In genomic region chr11:33064033-33064825, GRCh38 we compare ENCODE assay signal across 11 cellular contexts. TPM values are rescaled to one million over a fixed set of nuclear protein-coding genes. Genes with fewer than 3 reads are reported as not detected.
DNase-seq lines count a peak whose midpoint lies in the region; ATAC-seq and TF ChIP-seq lines count a peak whose summit lies in the region.
"Had no signal": no experiment of that assay in that cellular context is flagged by ENCODE, and none has a peak within 500 bp of the region (broad histone marks: within the 10 kb centered on the region; RNA-seq: fewer than 3 reads in every experiment).

No MANE protein-coding gene starts in this region.

- H3K4me1 ChIP-seq in CD8-positive, alpha-beta memory T cell (ENCODE audit: insufficient read depth, low read length), result peaks cover 22% of the 10 kb centered on the region
- H3K4me1 ChIP-seq in esophagus (ENCODE audit: control insufficient read depth in 2 of 2, insufficient read depth in 2 of 2, low read length in 1 of 2) (peaks cover 0 to 10% of the 10 kb centered on the region in 2 donors), prostate gland (replicated peaks) (peaks cover 7% of the 10 kb centered on the region)
- H3K4me1 ChIP-seq: parathyroid adenoma had no signal

- whole genome bisulfite sequencing in esophagus, 2 donors, result 29 to 43% methylated on average over 11 of the region's 11 CpGs
- WGBS in prostate gland, result 16% methylated on average over 11 of the region's 11 CpGs

- H3K9me3 ChIP-seq in CD8-positive, alpha-beta memory T cell (ENCODE audit: low read length), result no peaks in the 10 kb centered on the region
- H3K9me3 ChIP-seq in esophagus (ENCODE audit: control insufficient read depth in 2 of 2, insufficient read depth in 1 of 2, low read depth in 1 of 2, low read length in 1 of 2) (no peaks in the 10 kb centered on the region), prostate gland (no peaks in the 10 kb centered on the region)

- no peaks in the 10 kb centered on the region for H3K9me3 Mint-ChIP-seq in CD8-positive, alpha-beta memory T cell

- no peaks in the 10 kb centered on the region for H3K27me3 ChIP-seq in CD8-positive, alpha-beta memory T cell (ENCODE audit: insufficient read depth, low read length, poor library complexity, severe bottlenecking)
- H3K27me3 ChIP-seq in esophagus (ENCODE audit: control insufficient read depth in 1 of 2, insufficient read depth in 2 of 2, low read length in 2 of 2), result no peaks in the 10 kb centered on the region
- no peaks in the 10 kb centered on the region for H3K27me3 ChIP-seq in prostate gland (replicated peaks; ENCODE audit: insufficient read depth)

- intact Hi-C loops in prostate gland (cut with DNase I), result loop anchor here (2.0 to 10.0 kb wide), 2 partner anchors 103 to 259 kb away; no protein-coding TSS in a partner anchor

- H3K4me3 Mint-ChIP-seq in CD8-positive, alpha-beta memory T cell, result no peak overlapping the region

- no peak for TF ChIP-seq POLR2A in prostate gland (IDR thresholded peaks at IDR 0.05)

- peaks cover 12% of the 10 kb centered on the region for H3K36me3 ChIP-seq in CD8-positive, alpha-beta memory T cell (ENCODE audit: insufficient read depth, low read length)
- H3K36me3 ChIP-seq in esophagus (ENCODE audit: control insufficient read depth in 2 of 2, insufficient read depth in 2 of 2, low read length in 1 of 2), result peaks cover 4 to 20% of the 10 kb centered on the region in 2 donors
- no peaks in the 10 kb centered on the region for H3K36me3 ChIP-seq in prostate gland

- H3K27ac Mint-ChIP-seq in CD8-positive, alpha-beta memory T cell, result peak overlapping the region in 6 of 8 donors; percentile 43 to 93 (median 74)

- CTCF ChIA-PET in CD8-positive, alpha-beta memory T cell (lab: Charles Lee), result interaction anchor here (1.6 to 7.3 kb wide), 6 partner anchors 11 to 171 kb away, joined by 5 to 132 read pairs (median 12); partner anchors contain the start of genes DEPDC7 and QSER1

- H3K4me1 Mint-ChIP-seq in CD8-positive, alpha-beta memory T cell, result peaks cover 15 to 32% (median 31%) of the 10 kb centered on the region in 3 donors

- H3K27me3 Mint-ChIP-seq in CD8-positive, alpha-beta memory T cell, result no peaks in the 10 kb centered on the region

- H3K27ac ChIP-seq in CD8-positive, alpha-beta memory T cell (ENCODE audit: low read depth, low read length), result no peak overlapping the region
- peak overlapping the region; percentile 70 to 83 for H3K27ac ChIP-seq in esophagus (ENCODE audit: low read depth in 2 of 2, low read length in 1 of 2)
- peak overlapping the region; percentile 33 to 45 for H3K27ac ChIP-seq in prostate gland
- H3K27ac ChIP-seq in coronary artery, result peak overlapping the region in 1 of 2 donors; percentile 31
- H3K27ac ChIP-seq: parathyroid adenoma had no signal

- TF ChIP-seq CTCF in prostate gland (IDR thresholded peaks at IDR 0.05) (no peak), coronary artery (IDR thresholded peaks at IDR 0.05) (no peak)

- H3K36me3 Mint-ChIP-seq in CD8-positive, alpha-beta memory T cell, result peaks cover 0 to 82% (median 13%) of the 10 kb centered on the region in 3 donors

- H3K4me3 ChIP-seq in CD8-positive, alpha-beta memory T cell (ENCODE audit: low read length), result no peak overlapping the region
- no peak overlapping the region for H3K4me3 ChIP-seq in esophagus (ENCODE audit: low read depth in 1 of 2, low read length in 2 of 2)
- H3K4me3 ChIP-seq in prostate gland, result no peak overlapping the region
- H3K4me3 ChIP-seq in coronary artery, result no peak overlapping the region

- DNase-seq in CD8-positive, alpha-beta memory T cell, result no peak
- DNase-seq in RPMI7951 (ENCODE audit: low read depth), result peak; percentile 5
- no peak for DNase-seq in prostate gland (ENCODE audit: low spot score)
- no peak for DNase-seq in DMS 273 treated with DMSO at 0.1 percent for 48 hours (lab: John Stamatoyannopoulos, UW)
- DNase-seq in NCI-H1092 (lab: John Stamatoyannopoulos, UW), result no peak
- no peak for DNase-seq in coronary artery (ENCODE audit: low spot score)
- DNase-seq: DND-41, NCI-H1417 treated with DMSO at 0.1 percent for 48 hours had no signal

- no peak for ATAC-seq in GM19467 (IDR thresholded peaks at IDR 0.05; ENCODE audit: unreplicated experiment)

- POLR2A ChIA-PET in CD8-positive, alpha-beta memory T cell (lab: Charles Lee), result interaction anchor here (0.6 kb wide), 1 partner anchor 49 kb away, joined by 5 read pairs; no protein-coding TSS in a partner anchor

RNA-seq across cellular contexts. Expression of gene TCP11L1, which starts 24.9 kb away (rescaled TPM):
- total RNA-seq in CD8-positive, alpha-beta memory T cell, result 10 to 100 TPM; 22.1 to 22.2 TPM
- polyA plus RNA-seq in CD8-positive, alpha-beta memory T cell, result 7.5 TPM
- total RNA-seq in RPMI7951 (2014; rRNA removed; shearing (Covaris generic)), result 12.4 and 18.5 TPM in 2 replicates
- 1 to 10 TPM; 2.4 to 3.3 TPM for polyA plus RNA-seq in esophagus
- 10 to 100 TPM; 15.3 to 27.1 TPM for total RNA-seq in prostate gland

RNA-seq across cellular contexts. Expression of gene DEPDC7, which starts 48.6 kb away (rescaled TPM):
- total RNA-seq in CD8-positive, alpha-beta memory T cell, result 1 to 10 TPM; 1.7 to 1.8 TPM
- 0.15 TPM for polyA plus RNA-seq in CD8-positive, alpha-beta memory T cell
- total RNA-seq in RPMI7951 (2014; rRNA removed; shearing (Covaris generic)), result 14.7 TPM in 2 replicates
- 1 to 10 TPM; 3.2 to 5.6 TPM for polyA plus RNA-seq in esophagus
- 1 to 10 TPM; 2.6 to 8.9 TPM for total RNA-seq in prostate gland
